8 cellular contexts compared by ENCODE assay signal in the genomic region with DNA sequence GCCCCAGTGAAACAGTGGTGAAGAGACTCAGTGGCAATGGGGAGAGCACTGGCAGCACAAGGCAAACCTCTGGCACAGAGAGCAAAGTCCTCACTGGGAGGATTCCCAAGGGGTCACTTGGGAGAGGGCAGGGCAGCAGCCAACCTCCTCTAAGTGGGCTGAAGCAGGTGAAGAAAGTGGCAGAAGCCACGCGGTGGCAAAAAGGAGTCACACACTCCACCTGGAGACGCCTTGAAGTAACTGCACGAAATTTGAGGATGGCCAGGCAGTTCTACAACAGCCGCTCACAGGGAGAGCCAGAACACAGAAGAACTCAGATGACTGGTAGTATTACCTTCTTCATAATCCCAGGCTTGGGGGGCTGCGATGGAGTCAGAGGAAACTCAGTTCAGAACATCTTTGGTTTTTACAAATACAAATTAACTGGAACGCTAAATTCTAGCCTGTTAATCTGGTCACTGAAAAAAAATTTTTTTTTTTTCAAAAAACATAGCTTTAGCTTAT. TPM values are rescaled to one million over a fixed set of nuclear protein-coding genes. Genes with fewer than 3 reads are reported as not detected.
DNase-seq lines count a peak whose midpoint lies in the region; ATAC-seq and TF ChIP-seq lines count a peak whose summit lies in the region.

No MANE protein-coding gene starts in this region.

- H3K36me3 ChIP-seq in DND-41 (ENCODE audit: insufficient read depth, low read length) (no peaks in the 10 kb centered on the region), left ventricle myocardium inferior (no peaks in the 10 kb centered on the region)

- TF ChIP-seq CTCF in DND-41 (IDR thresholded peaks at IDR 0.05; ENCODE audit: borderline replicate concordance, extremely low read depth, low read length, poor library complexity, severe bottlenecking) = peak; percentile 70
- peak; percentile 61 for TF ChIP-seq CTCF in left ventricle myocardium inferior (IDR thresholded peaks at IDR 0.05; ENCODE audit: borderline replicate concordance)
- TF ChIP-seq CTCF in retinal pigment epithelial cell (conservative IDR thresholded peaks at IDR 0.05; ENCODE audit: low read depth, low read length) = peak; percentile 75

- H3K4me3 ChIP-seq in DND-41 (ENCODE audit: low read depth in 1 of 2, low read length in 2 of 2) (no peak overlapping the region), left ventricle myocardium inferior (peak overlapping the region; percentile 60), retinal pigment epithelial cell (ENCODE audit: low read length) (peak overlapping the region; percentile 15)

- no peaks in the 10 kb centered on the region for H3K79me2 ChIP-seq in DND-41 (ENCODE audit: insufficient read depth, low read length)

- ATAC-seq in DND-41 (ENCODE audit: insufficient read depth, low read depth) (peak; percentile 75), GM21367 (IDR thresholded peaks at IDR 0.05; ENCODE audit: unreplicated experiment) (peak; percentile 52)

- peak overlapping the region; percentile 57; the same call in 1 of the 2 replicates for H3K4me2 ChIP-seq in DND-41 (ENCODE audit: insufficient read depth, low read length)

- peak; percentile 54 for DNase-seq in DND-41
- peak; percentile 76 for DNase-seq in HS-5 (ENCODE audit: low read depth)
- DNase-seq in SHP77 (lab: John Stamatoyannopoulos, UW) = peak; percentile 31 to 63
- peak; percentile 54 for DNase-seq in activated naive CD4-positive, alpha-beta T cell treated with anti-CD3 and anti-CD28 coated beads, Interleukin-2, amount 50 U/mL, for 16 hours
- no peak for DNase-seq in left ventricle myocardium inferior
- peak; percentile 73 for DNase-seq in retinal pigment epithelial cell (ENCODE audit: low read depth)
- DNase-seq in ureter (ENCODE audit: low spot score) = no peak

- H3K9me3 ChIP-seq in DND-41 (ENCODE audit: insufficient read depth, low read length, severe bottlenecking) = no peaks in the 10 kb centered on the region
- H3K9me3 ChIP-seq in left ventricle myocardium inferior (replicated peaks) = no peaks in the 10 kb centered on the region

- peaks cover 45% of the 10 kb centered on the region for H3K27me3 ChIP-seq in DND-41 (ENCODE audit: insufficient read depth, low read length, poor library complexity)
- H3K27me3 ChIP-seq in left ventricle myocardium inferior (ENCODE audit: low read depth) = no peaks in the 10 kb centered on the region

- no peak overlapping the region for H3K27ac ChIP-seq in DND-41 (ENCODE audit: low read length)
- peak overlapping the region; percentile 73 for H3K27ac ChIP-seq in left ventricle myocardium inferior (replicated peaks)

- intact Hi-C loops in left ventricle myocardium inferior (cut with micrococcal nuclease) = loop anchor here (2.0 kb wide), 1 partner anchor 166 kb away; no protein-coding TSS in a partner anchor

- H3K4me1 ChIP-seq in DND-41 (ENCODE audit: insufficient read depth, low read length) (peaks cover 16% of the 10 kb centered on the region), left ventricle myocardium inferior (peaks cover 64% of the 10 kb centered on the region)

- no peak overlapping the region for H2AFZ ChIP-seq in DND-41 (ENCODE audit: low read depth, low read length)

- no peaks in the 10 kb centered on the region for H4K20me1 ChIP-seq in DND-41 (ENCODE audit: insufficient read depth, low read length)

- H3K9ac ChIP-seq in DND-41 (ENCODE audit: low read depth, low read length) = no peak overlapping the region

RNA-seq across cellular contexts. Expression of a gene that starts 0.6 kb away (rescaled TPM):
- total RNA-seq in left ventricle myocardium inferior (0.69 TPM), ureter (5.0 TPM)

Comparison
In these comparisons a context has a peak if more than half of its experiments do, and no peak if none do; other contexts are left out.
1. DNase-seq: peak in DND-41 (single experiment), HS-5 (single experiment), SHP77 (2 of 2), activated naive CD4-positive, alpha-beta T cell treated with anti-CD3 and anti-CD28 coated beads, Interleukin-2, amount 50 U/mL, for 16 hours (single experiment) and retinal pigment epithelial cell (single experiment); none in left ventricle myocardium inferior (single experiment) and ureter (single experiment).
2. H3K4me3 ChIP-seq: peak in left ventricle myocardium inferior (single experiment) and retinal pigment epithelial cell (single experiment); none in DND-41 (0 of 2).
3. Peak in every context shown above with its lines, with median percentiles within 50 percentile points of each other: CTCF ChIP-seq.